ENCODE assay signal across 28 cellular contexts in the genomic region with DNA sequence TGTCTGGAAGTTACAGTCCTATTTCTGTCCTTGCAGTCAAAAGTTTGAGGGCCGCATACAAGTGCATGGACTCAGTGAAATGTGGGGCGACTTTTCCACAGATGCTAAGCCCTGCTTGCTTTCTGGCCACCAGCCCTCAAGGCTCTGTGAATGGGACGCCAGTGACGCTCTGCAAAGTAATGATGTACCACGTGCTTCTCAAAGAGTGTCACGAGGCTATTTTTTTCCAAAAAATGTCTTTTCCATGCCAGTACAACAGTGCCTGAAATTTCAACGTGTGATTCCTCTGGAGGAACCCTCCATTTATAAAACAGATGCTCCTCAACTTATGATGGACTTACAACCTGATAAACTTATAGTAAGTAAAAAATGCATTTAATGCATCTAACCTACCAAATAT.
"Had no signal": no experiment of that assay in that cellular context is flagged by ENCODE, and none has a peak within 500 bp of the region (broad histone marks: within the 10 kb centered on the region; RNA-seq: fewer than 3 reads in every experiment).

No MANE protein-coding gene starts in this region.

- FAIRE-seq: colon, endometrium, endothelial cell of umbilical vein, frontal cortex had no signal

- H3K9me3 ChIP-seq: colonic mucosa, esophagus squamous epithelium, gastrocnemius medialis, gastroesophageal sphincter, heart right ventricle had no signal

- H3K36me3 ChIP-seq: colonic mucosa, esophagus muscularis mucosa, esophagus squamous epithelium, gastrocnemius medialis, gastroesophageal sphincter, heart left ventricle, heart right ventricle had no signal

- ATAC-seq: effector memory CD8-positive, alpha-beta T cell; esophagus mucosa; foreskin keratinocyte; gastrocnemius medialis; gastroesophageal sphincter; heart left ventricle; heart right ventricle had no signal

- H3K4me3 ChIP-seq: colonic mucosa, coronary artery, dorsolateral prefrontal cortex, esophagus muscularis mucosa, esophagus squamous epithelium, gastrocnemius medialis, gastroesophageal sphincter, heart left ventricle, heart right ventricle had no signal

- H3K27ac ChIP-seq: colonic mucosa, coronary artery, dorsolateral prefrontal cortex, epithelial cell of prostate, esophagus muscularis mucosa, esophagus squamous epithelium, foreskin keratinocyte, gastrocnemius medialis, gastroesophageal sphincter, heart left ventricle, heart right ventricle had no signal

- H3K4me1 ChIP-seq: colonic mucosa, esophagus muscularis mucosa, esophagus squamous epithelium, foreskin keratinocyte, gastrocnemius medialis, gastroesophageal sphincter, heart left ventricle, heart right ventricle had no signal

- DNase-seq: colonic mucosa; cortex of kidney; dermis blood vessel endothelial cell; dorsolateral prefrontal cortex; effector CD4-positive, alpha-beta T cell; effector CD8-positive, alpha-beta T cell; effector memory CD4-positive, alpha-beta T cell; effector memory CD8-positive, alpha-beta T cell; endodermal cell; erythroblast; esophagus squamous epithelium; foreskin fibroblast; foreskin keratinocyte; foreskin melanocyte; gastrocnemius medialis; glutamatergic neuron; head of caudate nucleus; heart left ventricle; heart right ventricle had no signal

- H3K27me3 ChIP-seq: colonic mucosa, dorsolateral prefrontal cortex, esophagus muscularis mucosa, esophagus squamous epithelium, foreskin keratinocyte, gastrocnemius medialis, gastroesophageal sphincter, heart left ventricle, heart right ventricle had no signal
